ENCODE assay signal across 15 cellular contexts in the genomic region with DNA sequence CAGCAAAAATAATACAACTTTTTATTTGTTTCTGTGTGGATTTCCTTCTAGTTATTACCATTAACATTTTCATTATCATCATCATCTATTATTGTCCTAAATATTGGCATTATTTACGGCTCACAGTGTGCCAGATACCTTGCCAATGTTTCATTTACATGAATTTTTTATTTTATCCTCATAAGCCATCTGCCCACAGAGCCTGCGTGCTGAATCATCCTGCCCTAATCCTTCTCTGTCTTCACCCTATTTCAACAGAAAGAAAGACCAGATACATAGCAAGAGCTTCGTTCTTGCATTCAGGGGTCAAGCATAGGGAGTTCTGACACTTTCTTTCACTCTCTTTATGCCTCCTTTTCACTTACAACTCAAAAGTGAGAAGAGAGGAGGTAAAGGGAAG.
A peak's percentile ranks its signal among the peaks of the same experiment; 100 is the strongest.
DNase-seq lines count a peak whose midpoint lies in the region; ATAC-seq, FAIRE-seq and TF ChIP-seq lines count a peak whose summit lies in the region.
"Had no signal": no experiment of that assay in that cellular context is flagged by ENCODE, and none has a peak within 500 bp of the region (broad histone marks: within the 10 kb centered on the region; RNA-seq: fewer than 3 reads in every experiment).

No MANE protein-coding gene starts in this region.

- H3K27me3 ChIP-seq in left ventricle myocardium inferior (ENCODE audit: low read depth) (no peaks in the 10 kb centered on the region), body of pancreas (no peaks in the 10 kb centered on the region)
- H3K27me3 ChIP-seq: SJSA1 had no signal

- intact Hi-C loops in Right ventricle myocardium inferior (cut with DNase I), result no loop called here
- intact Hi-C loops in cardiac septum (cut with DNase I), result no loop called here
- intact Hi-C loops in left ventricle myocardium inferior (cut with micrococcal nuclease), result no loop called here
- intact Hi-C loops in body of pancreas (cut with DNase I), result no loop called here

- TF ChIP-seq POLR2A in body of pancreas (IDR thresholded peaks at IDR 0.05) (no peak), GM12891 (IDR thresholded peaks at IDR 0.05; ENCODE audit: low read depth, low read length) (no peak)

- 47 to 53% methylated on average over 3 of the region's 3 CpGs for WGBS in body of pancreas, 2 donors

- peak overlapping the region; percentile 54 for H3K4me3 ChIP-seq in left ventricle myocardium inferior
- no peak overlapping the region for H3K4me3 ChIP-seq in body of pancreas
- H3K4me3 ChIP-seq: SJSA1 had no signal

- no peaks in the 10 kb centered on the region for H3K36me3 ChIP-seq in left ventricle myocardium inferior
- no peaks in the 10 kb centered on the region for H3K36me3 ChIP-seq in body of pancreas (replicated peaks in 1 of 2; ENCODE audit: insufficient read depth in 1 of 2, low read depth in 2 of 2)
- H3K36me3 ChIP-seq: SJSA1 had no signal

- peak; percentile 69 for ATAC-seq in Right ventricle myocardium inferior
- ATAC-seq in body of pancreas, result no peak
- ATAC-seq: activated naive CD4-positive, alpha-beta T cell treated with anti-CD3 and anti-CD28 coated beads, Interleukin-2, amount 50 U/mL, for 72 hours had no signal

- H3K4me1 ChIP-seq in left ventricle myocardium inferior (peaks cover 13% of the 10 kb centered on the region), body of pancreas (no peaks in the 10 kb centered on the region)
- H3K4me1 ChIP-seq: SJSA1 had no signal

- H3K9me3 ChIP-seq in left ventricle myocardium inferior (replicated peaks), result peaks cover 8% of the 10 kb centered on the region
- no peaks in the 10 kb centered on the region for H3K9me3 ChIP-seq in body of pancreas
- H3K9me3 ChIP-seq: SJSA1 had no signal

- no peak for FAIRE-seq in GM12891 (lab: Jason Lieb, UNC)

- H3K27ac ChIP-seq in VCaP, result peak overlapping the region; percentile 47
- H3K27ac ChIP-seq in left ventricle myocardium inferior (replicated peaks), result peak overlapping the region; percentile 47
- H3K27ac ChIP-seq in body of pancreas, result no peak overlapping the region
- H3K27ac ChIP-seq: SJSA1 had no signal

- DNase-seq in Right ventricle myocardium inferior (ENCODE audit: missing footprints), result no peak
- DNase-seq in cardiac septum (ENCODE audit: low spot score), result no peak
- DNase-seq in left ventricle myocardium inferior, result no peak
- DNase-seq in NCI-H510A treated with DMSO at 0.1 percent for 48 hours (lab: John Stamatoyannopoulos, UW), result no peak
- no peak for DNase-seq in body of pancreas
- DNase-seq in GM12891 (ENCODE audit: insufficient read length, low spot score), result no peak
- no peak for DNase-seq in Kasumi-1 (lab: John Stamatoyannopoulos, UW)
- DNase-seq: ACHN; activated CD4-positive, alpha-beta T cell treated with anti-CD3 and anti-CD28 coated beads, Interleukin-2, amount 10 ng/mL, durations not matched to agents 24 days and 14 days; DND-41; effector memory CD4-positive, alpha-beta T cell; naive B cell had no signal

- TF ChIP-seq CTCF in VCaP (conservative IDR thresholded peaks at IDR 0.05) (no peak), left ventricle myocardium inferior (IDR thresholded peaks at IDR 0.05; ENCODE audit: borderline replicate concordance) (no peak), body of pancreas (IDR thresholded peaks at IDR 0.05) (no peak)

TF ChIP-seq in GM12891, 5 proteins besides CTCF, POLR2A, EP300 and RAD21:
- TF ChIP-seq SPI1 (IDR thresholded peaks at IDR 0.05; ENCODE audit: low read depth, low read length) (no peak), PAX5 (IDR thresholded peaks at IDR 0.05; ENCODE audit: insufficient read depth, low read length, severe bottlenecking) (no peak), POLR2AphosphoS5 (IDR thresholded peaks at IDR 0.05; ENCODE audit: low read depth, low read length) (no peak), TAF1 (IDR thresholded peaks at IDR 0.05; ENCODE audit: low read depth, low read length) (no peak), POU2F2 (IDR thresholded peaks at IDR 0.05; ENCODE audit: low read depth, low read length) (no peak)
TF ChIP-seq in GM12891: peak in this region for 0.

Comparison
In these comparisons a context has a peak if more than half of its experiments do, and no peak if none do; other contexts are left out.
1. H3K27ac ChIP-seq: peak in VCaP (single experiment) and left ventricle myocardium inferior (single experiment); none in body of pancreas (0 of 4).